Comparison of ENCODE assay signal across 8 cellular contexts in genomic region chr2:19361325-19361990, GRCh38. TPM values are rescaled to one million over a fixed set of nuclear protein-coding genes. Genes with fewer than 3 reads are reported as not detected.
DNase-seq lines count a peak whose midpoint lies in the region; ATAC-seq and TF ChIP-seq lines count a peak whose summit lies in the region.

No MANE protein-coding gene starts in this region.

- no peaks in the 10 kb centered on the region for H3K9me3 Mint-ChIP-seq in T-helper 2 cell treated with Interferon-gamma antibody and Interleukin-4, amounts not matched to agents 5 μg/mL and 100 μg/mL, for 36 hours
- no peaks in the 10 kb centered on the region for H3K9me3 Mint-ChIP-seq in central memory CD8-positive, alpha-beta T cell

- WGBS in lung, 2 donors, result 5 to 12% methylated on average over 51 of the region's 51 CpGs
- WGBS in tibial nerve, 2 donors, result 14 to 25% methylated on average over 45 to 51 of the region's 51 CpGs

- TF ChIP-seq CTCF in lung (IDR thresholded peaks at IDR 0.05; ENCODE audit: control extremely low read depth, extremely low read depth) (no peak), tibial nerve (IDR thresholded peaks at IDR 0.05) (no peak)

- H3K27ac ChIP-seq in lung (ENCODE audit: low read depth in 1 of 2, low read length in 1 of 2), result no peak overlapping the region
- no peak overlapping the region for H3K27ac ChIP-seq in tibial nerve

- no peak overlapping the region for H3K27ac Mint-ChIP-seq in T-helper 2 cell treated with Interferon-gamma antibody and Interleukin-4, amounts not matched to agents 5 μg/mL and 100 μg/mL, for 36 hours
- peak overlapping the region; percentile 88 for H3K27ac Mint-ChIP-seq in central memory CD8-positive, alpha-beta T cell (ENCODE audit: low read depth)

- no peaks in the 10 kb centered on the region for H3K27me3 ChIP-seq in lung (ENCODE audit: control insufficient read depth, insufficient read depth)
- H3K27me3 ChIP-seq in tibial nerve, result peaks cover 0 to 74% of the 10 kb centered on the region in 2 donors

- H3K4me3 ChIP-seq in lung (peak overlapping the region; percentile 29), tibial nerve (peak overlapping the region; percentile 39 to 57 (median 51))

- no peak for TF ChIP-seq POLR2A in tibial nerve (IDR thresholded peaks at IDR 0.05)

- intact Hi-C loops in sciatic nerve (cut with DNase I), result loop anchor here (10.0 kb wide), 1 partner anchor 607 kb away; no protein-coding TSS in a partner anchor

- peak overlapping the region; percentile 93 for H3K4me3 Mint-ChIP-seq in T-helper 2 cell treated with Interferon-gamma antibody and Interleukin-4, amounts not matched to agents 5 μg/mL and 100 μg/mL, for 36 hours
- H3K4me3 Mint-ChIP-seq in central memory CD8-positive, alpha-beta T cell, result peak overlapping the region; percentile 95

- peaks cover 98% of the 10 kb centered on the region for H3K27me3 Mint-ChIP-seq in T-helper 2 cell treated with Interferon-gamma antibody and Interleukin-4, amounts not matched to agents 5 μg/mL and 100 μg/mL, for 36 hours (ENCODE audit: low read depth)
- peaks cover 51% of the 10 kb centered on the region for H3K27me3 Mint-ChIP-seq in central memory CD8-positive, alpha-beta T cell

- H3K4me1 Mint-ChIP-seq in T-helper 2 cell treated with Interferon-gamma antibody and Interleukin-4, amounts not matched to agents 5 μg/mL and 100 μg/mL, for 36 hours (ENCODE audit: low read depth), result peaks cover 29% of the 10 kb centered on the region
- H3K4me1 Mint-ChIP-seq in central memory CD8-positive, alpha-beta T cell, result peaks cover 51% of the 10 kb centered on the region

- H3K36me3 ChIP-seq in lung (ENCODE audit: control insufficient read depth in 2 of 2, insufficient read depth in 2 of 2, low read length in 2 of 2), result no peaks in the 10 kb centered on the region
- no peaks in the 10 kb centered on the region for H3K36me3 ChIP-seq in tibial nerve

- H3K36me3 Mint-ChIP-seq in T-helper 2 cell treated with Interferon-gamma antibody and Interleukin-4, amounts not matched to agents 5 μg/mL and 100 μg/mL, for 36 hours (ENCODE audit: low read depth), result no peaks in the 10 kb centered on the region
- H3K36me3 Mint-ChIP-seq in central memory CD8-positive, alpha-beta T cell (ENCODE audit: insufficient read depth), result peaks cover 9% of the 10 kb centered on the region

- H3K4me1 ChIP-seq in lung (ENCODE audit: control insufficient read depth in 2 of 2, insufficient read depth in 2 of 2, low read length in 2 of 2) (peaks cover 0 to 12% of the 10 kb centered on the region in 2 donors), tibial nerve (peaks cover 0 to 49% (median 12%) of the 10 kb centered on the region in 4 donors)

- no peak for DNase-seq in T-helper 2 cell treated with Interferon-gamma antibody and Interleukin-4, amounts not matched to agents 5 μg/mL and 100 μg/mL, for 36 hours (ENCODE audit: low spot score)
- DNase-seq in T-helper 2 cell, result no peak
- no peak for DNase-seq in central memory CD8-positive, alpha-beta T cell (ENCODE audit: low spot score in 2 of 2)
- no peak for DNase-seq in lung (ENCODE audit: low spot score)
- no peak for DNase-seq in tibial nerve (ENCODE audit: low spot score in 2 of 2)
- DNase-seq in sciatic nerve (ENCODE audit: low spot score), result no peak
- no peak for DNase-seq in RKO (ENCODE audit: low spot score)

- ATAC-seq in central memory CD8-positive, alpha-beta T cell (replicated peaks; ENCODE audit: extremely low read depth, poor library complexity, severe bottlenecking), result no peak
- ATAC-seq in lung (ENCODE audit: insufficient read depth, low FRiP score) (no peak), sciatic nerve (no peak), GM19452 (IDR thresholded peaks at IDR 0.05; ENCODE audit: unreplicated experiment) (no peak)

- TF ChIP-seq EP300 in tibial nerve (IDR thresholded peaks at IDR 0.05), result no peak

- H3K9me3 ChIP-seq in lung (ENCODE audit: control insufficient read depth in 2 of 2, insufficient read depth in 1 of 2, low read length in 1 of 2) (no peaks in the 10 kb centered on the region), tibial nerve (no peaks in the 10 kb centered on the region)

RNA-seq across cellular contexts. Expression of gene OSR1, which starts 3.0 kb away (rescaled TPM):
- total RNA-seq in lung, result 10 to 100 TPM; 21.3 to 36.2 TPM
- polyA plus RNA-seq in lung, result 10 to 100 TPM in 1 of 2 donors, 1 to 10 TPM in 1; 8.6 to 23.3 TPM
- 10 to 100 TPM in 3 of 4 donors, 1 to 10 TPM in 1; 8.5 to 22.7 (median 17.9) TPM for total RNA-seq in tibial nerve
- 11.6 TPM for total RNA-seq in sciatic nerve
